ENCODE assay signal across 9 cellular contexts in the genomic region with DNA sequence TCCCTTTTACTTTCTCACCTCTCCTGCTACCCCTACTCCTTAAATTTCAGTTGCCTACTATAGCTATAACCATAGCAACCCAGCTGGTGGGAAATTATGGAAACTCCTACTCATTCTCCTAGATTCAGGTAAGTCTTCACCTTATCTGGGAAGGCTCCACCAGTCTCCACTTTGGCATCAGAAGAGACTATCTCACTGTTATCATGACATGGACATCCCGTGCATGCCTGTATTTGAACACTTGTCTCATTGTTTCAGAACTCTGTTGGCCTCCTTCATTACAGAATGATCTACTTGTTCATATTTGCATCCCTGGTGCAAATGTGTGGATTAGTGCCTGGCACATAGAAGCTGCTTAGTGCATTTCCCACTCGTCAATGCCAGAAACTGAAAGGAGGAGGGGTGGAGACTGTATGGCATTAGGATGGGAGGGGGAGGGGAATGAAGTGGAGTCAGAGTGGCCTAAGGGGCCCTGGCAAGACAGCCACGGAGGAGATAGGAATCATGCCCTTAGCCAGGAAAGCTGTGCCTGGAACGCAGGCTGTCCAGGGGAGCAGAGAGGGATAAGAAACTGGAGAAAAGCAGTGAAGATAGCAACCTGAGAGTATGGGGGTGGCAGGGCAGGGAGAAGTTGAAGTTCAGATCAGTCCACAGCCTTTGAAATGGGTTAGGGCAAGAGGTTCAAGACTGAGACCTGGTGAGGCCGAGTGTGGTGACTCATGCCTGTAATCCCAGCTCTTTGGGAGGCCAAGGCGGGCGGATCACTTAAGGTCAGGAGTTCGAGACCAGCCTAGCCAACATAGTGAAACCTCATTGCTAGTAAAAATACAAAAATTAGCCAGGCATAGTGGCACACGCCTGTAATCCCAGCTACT. TPM values are rescaled to one million over a fixed set of nuclear protein-coding genes. Genes with fewer than 3 reads are reported as not detected.
DNase-seq lines count a peak whose midpoint lies in the region; ATAC-seq and TF ChIP-seq lines count a peak whose summit lies in the region.
"Had no signal": no experiment of that assay in that cellular context is flagged by ENCODE, and none has a peak within 500 bp of the region (broad histone marks: within the 10 kb centered on the region; RNA-seq: fewer than 3 reads in every experiment).

No MANE protein-coding gene starts in this region.

- peak overlapping the region in 1 of 4 donors; percentile 4 for H3K4me3 Mint-ChIP-seq in CD4-positive, CD25-positive, alpha-beta regulatory T cell
- peak overlapping the region; percentile 66 for H3K4me3 Mint-ChIP-seq in HFFc6
- peak overlapping the region; percentile 42 for H3K4me3 Mint-ChIP-seq in activated naive CD8-positive, alpha-beta T cell treated with anti-CD3 and anti-CD28 coated beads, Interleukin-2, amount 10 ng/mL, durations not matched to agents 7 days and 5 days

- H3K27me3 ChIP-seq in CD4-positive, CD25-positive, alpha-beta regulatory T cell (ENCODE audit: control insufficient read depth, insufficient read depth, low read length), result peaks cover 9% of the 10 kb centered on the region

- H3K36me3 Mint-ChIP-seq in CD4-positive, CD25-positive, alpha-beta regulatory T cell, result no peaks in the 10 kb centered on the region
- no peaks in the 10 kb centered on the region for H3K36me3 Mint-ChIP-seq in HFFc6 (ENCODE audit: low read depth)
- no peaks in the 10 kb centered on the region for H3K36me3 Mint-ChIP-seq in activated naive CD8-positive, alpha-beta T cell treated with anti-CD3 and anti-CD28 coated beads, Interleukin-2, amount 10 ng/mL, durations not matched to agents 7 days and 5 days
- H3K36me3 Mint-ChIP-seq: activated naive CD4-positive, alpha-beta T cell treated with anti-CD3 and anti-CD28 coated beads, Interleukin-2, amount 50 U/mL, for 72 hours had no signal

- no peaks in the 10 kb centered on the region for H3K9me3 ChIP-seq in CD4-positive, CD25-positive, alpha-beta regulatory T cell (ENCODE audit: control insufficient read depth in 2 of 2, low read length in 2 of 2)

- no peak overlapping the region for H3K27ac Mint-ChIP-seq in CD4-positive, CD25-positive, alpha-beta regulatory T cell
- no peak overlapping the region; the same call in 1 of the 2 replicates for H3K27ac Mint-ChIP-seq in HFFc6
- H3K27ac Mint-ChIP-seq in activated naive CD8-positive, alpha-beta T cell treated with anti-CD3 and anti-CD28 coated beads, Interleukin-2, amount 10 ng/mL, durations not matched to agents 7 days and 5 days, result no peak overlapping the region
- H3K27ac Mint-ChIP-seq: activated naive CD4-positive, alpha-beta T cell treated with anti-CD3 and anti-CD28 coated beads, Interleukin-2, amount 50 U/mL, for 72 hours had no signal

- H3K36me3 ChIP-seq in CD4-positive, CD25-positive, alpha-beta regulatory T cell (ENCODE audit: control insufficient read depth, insufficient read depth, low read length), result no peaks in the 10 kb centered on the region

- peak overlapping the region; percentile 33 for H3K4me3 ChIP-seq in CD4-positive, CD25-positive, alpha-beta regulatory T cell (ENCODE audit: low read depth, low read length)

- H3K27me3 Mint-ChIP-seq in CD4-positive, CD25-positive, alpha-beta regulatory T cell, result peaks cover 50% of the 10 kb centered on the region
- H3K27me3 Mint-ChIP-seq in HFFc6 (ENCODE audit: insufficient read depth), result peaks cover 26% of the 10 kb centered on the region
- H3K27me3 Mint-ChIP-seq in activated naive CD8-positive, alpha-beta T cell treated with anti-CD3 and anti-CD28 coated beads, Interleukin-2, amount 10 ng/mL, durations not matched to agents 7 days and 5 days, result peaks cover 29% of the 10 kb centered on the region

- H3K9me3 Mint-ChIP-seq in CD4-positive, CD25-positive, alpha-beta regulatory T cell, result no peaks in the 10 kb centered on the region
- no peaks in the 10 kb centered on the region for H3K9me3 Mint-ChIP-seq in HFFc6
- H3K9me3 Mint-ChIP-seq in activated naive CD8-positive, alpha-beta T cell treated with anti-CD3 and anti-CD28 coated beads, Interleukin-2, amount 10 ng/mL, durations not matched to agents 7 days and 5 days, result no peaks in the 10 kb centered on the region
- H3K9me3 Mint-ChIP-seq: activated naive CD4-positive, alpha-beta T cell treated with anti-CD3 and anti-CD28 coated beads, Interleukin-2, amount 50 U/mL, for 72 hours had no signal

- peaks cover 0 to 10% (median 7%) of the 10 kb centered on the region in 4 donors for H3K4me1 Mint-ChIP-seq in CD4-positive, CD25-positive, alpha-beta regulatory T cell
- H3K4me1 Mint-ChIP-seq in HFFc6 (ENCODE audit: low read depth), result peaks cover 16% of the 10 kb centered on the region
- peaks cover 10% of the 10 kb centered on the region for H3K4me1 Mint-ChIP-seq in activated naive CD8-positive, alpha-beta T cell treated with anti-CD3 and anti-CD28 coated beads, Interleukin-2, amount 10 ng/mL, durations not matched to agents 7 days and 5 days

- POLR2A ChIA-PET in activated naive CD8-positive, alpha-beta T cell treated with anti-CD3 and anti-CD28 coated beads, Interleukin-2, amount 10 ng/mL, durations not matched to agents 7 days and 5 days (lab: Charles Lee), result interaction anchor here (0.8 kb wide), 1 partner anchor 54 kb away, joined by 3 read pairs; a partner anchor contains a TSS

- no peak for ATAC-seq in CD4-positive, CD25-positive, alpha-beta regulatory T cell (ENCODE audit: low read depth in 2 of 2)
- no peak for ATAC-seq in activated naive CD8-positive, alpha-beta T cell treated with anti-CD3 and anti-CD28 coated beads, Interleukin-2, amount 10 ng/mL, durations not matched to agents 7 days and 5 days (ENCODE audit: low read depth)
- ATAC-seq in left lobe of liver (peak; percentile 14), HG03025 (IDR thresholded peaks at IDR 0.05; ENCODE audit: low FRiP score, unreplicated experiment) (no peak)

- DNase-seq in CD4-positive, CD25-positive, alpha-beta regulatory T cell, result no peak
- peak; percentile 1 for DNase-seq in HFFc6
- DNase-seq in activated naive CD8-positive, alpha-beta T cell treated with anti-CD3 and anti-CD28 coated beads, Interleukin-2, amount 10 ng/mL, durations not matched to agents 7 days and 5 days, result no peak
- DNase-seq in left lobe of liver (ENCODE audit: low spot score), result no peak
- no peak for DNase-seq in AG08395 (ENCODE audit: low spot score)
- DNase-seq in kidney tubule cell (ENCODE audit: low spot score), result no peak
- no peak for DNase-seq in NCI-H446 treated with DMSO at 0.1 percent for 48 hours (lab: John Stamatoyannopoulos, UW)

- no peak overlapping the region for H3K27ac ChIP-seq in CD4-positive, CD25-positive, alpha-beta regulatory T cell (ENCODE audit: insufficient read depth, low read length, poor library complexity, severe bottlenecking)

- peaks cover 8% of the 10 kb centered on the region for H3K4me1 ChIP-seq in CD4-positive, CD25-positive, alpha-beta regulatory T cell (ENCODE audit: control insufficient read depth, insufficient read depth, low read length, poor library complexity, severe bottlenecking)

- TF ChIP-seq CTCF in HFFc6 (IDR thresholded peaks at IDR 0.05), result no peak

RNA-seq across cellular contexts. Expression of a gene that starts 53.8 kb away (rescaled TPM):
- 132 TPM for total RNA-seq in CD4-positive, CD25-positive, alpha-beta regulatory T cell
- polyA plus RNA-seq in CD4-positive, CD25-positive, alpha-beta regulatory T cell, result 100 to 1,000 TPM in 2 of 4 donors, 10 to 100 TPM in 2; 83.4 to 111 (median 98.4) TPM
- total RNA-seq in HFFc6 (2021; fragmentation: NEBNext Ultra II Directional; extraction: Animal tissue kit (Norgen Biotek cat#: 25700)), result 100 to 1,000 TPM; 275 to 313 (median 300) TPM
- 100 to 1,000 TPM; 190 to 201 TPM for total RNA-seq in activated naive CD8-positive, alpha-beta T cell treated with anti-CD3 and anti-CD28 coated beads, Interleukin-2, amount 10 ng/mL, durations not matched to agents 7 days and 5 days
- total RNA-seq in left lobe of liver, result 68.6 TPM
